ENCODE assay signal across 23 cellular contexts in the genomic region with DNA sequence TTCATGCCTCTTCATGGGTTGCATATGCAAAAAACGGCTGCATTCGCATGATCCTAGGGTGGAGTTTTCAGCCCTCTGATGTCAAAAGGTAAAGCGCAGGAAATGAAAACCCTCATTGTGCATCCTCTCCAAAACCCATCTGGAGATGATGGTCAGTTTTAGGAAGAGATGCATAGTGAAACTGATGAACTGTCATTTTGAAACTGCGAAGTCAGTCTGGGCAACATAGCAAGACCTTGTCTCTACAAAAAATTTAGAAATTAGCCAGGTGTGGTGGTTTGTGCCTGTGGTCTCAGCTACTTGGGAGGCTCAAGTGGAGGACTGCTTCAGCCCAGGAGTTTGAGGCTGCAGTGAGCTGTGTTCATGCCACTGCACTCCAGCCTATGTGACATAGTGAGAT. TPM values are rescaled to one million over a fixed set of nuclear protein-coding genes. Genes with fewer than 3 reads are reported as not detected.
A peak's percentile ranks its signal among the peaks of the same experiment; 100 is the strongest.
DNase-seq lines count a peak whose midpoint lies in the region; ATAC-seq, FAIRE-seq and TF ChIP-seq lines count a peak whose summit lies in the region.
"Had no signal": no experiment of that assay in that cellular context is flagged by ENCODE, and none has a peak within 500 bp of the region (broad histone marks: within the 10 kb centered on the region; RNA-seq: fewer than 3 reads in every experiment).

No MANE protein-coding gene starts in this region.

- peaks cover 11% of the 10 kb centered on the region for H3K4me1 Mint-ChIP-seq in activated T-cell treated with anti-CD3 and anti-CD28 coated beads, Interleukin-2, amount 50 U/mL, for 72 hours (ENCODE audit: low read depth)
- H3K4me1 Mint-ChIP-seq in activated T-cell treated with anti-CD3 and anti-CD28 coated beads, Interleukin-2, amount 50 U/mL, for 24 hours (ENCODE audit: low read depth): peaks cover 13% of the 10 kb centered on the region

- H3K4me2 ChIP-seq in GM12878 (ENCODE audit: control insufficient read depth, insufficient read depth): 0 out of 2 replicates have a peak overlapping the region, but pooled peaks have one; percentile 2
- H3K4me2 ChIP-seq: BLaER1 treated with 17β-estradiol and CSF1 and Interleukin-3, amounts not matched to agents 10 nM and 100 nM had no signal

- H4K20me1 ChIP-seq in GM12878 (ENCODE audit: control insufficient read depth, insufficient read depth): no peaks in the 10 kb centered on the region

- no peak overlapping the region for H3K4me3 Mint-ChIP-seq in activated T-cell treated with anti-CD3 and anti-CD28 coated beads, Interleukin-2, amount 50 U/mL, for 72 hours
- no peak overlapping the region for H3K4me3 Mint-ChIP-seq in activated T-cell treated with anti-CD3 and anti-CD28 coated beads, Interleukin-2, amount 50 U/mL, for 24 hours
- H3K4me3 Mint-ChIP-seq: activated naive CD4-positive, alpha-beta T cell treated with anti-CD3 and anti-CD28 coated beads, Interleukin-2, amount 10 ng/mL, durations not matched to agents 7 days and 5 days; HFFc6 had no signal

- H3K9me3 Mint-ChIP-seq in activated T-cell treated with anti-CD3 and anti-CD28 coated beads, Interleukin-2, amount 50 U/mL, for 72 hours: no peaks in the 10 kb centered on the region
- no peaks in the 10 kb centered on the region for H3K9me3 Mint-ChIP-seq in activated T-cell treated with anti-CD3 and anti-CD28 coated beads, Interleukin-2, amount 50 U/mL, for 24 hours
- H3K9me3 Mint-ChIP-seq: activated naive CD4-positive, alpha-beta T cell treated with anti-CD3 and anti-CD28 coated beads, Interleukin-2, amount 10 ng/mL, durations not matched to agents 7 days and 5 days; HFFc6 had no signal

- peaks cover 12% of the 10 kb centered on the region for H3K27me3 Mint-ChIP-seq in activated T-cell treated with anti-CD3 and anti-CD28 coated beads, Interleukin-2, amount 50 U/mL, for 72 hours (ENCODE audit: low read depth)
- no peaks in the 10 kb centered on the region for H3K27me3 Mint-ChIP-seq in activated T-cell treated with anti-CD3 and anti-CD28 coated beads, Interleukin-2, amount 50 U/mL, for 24 hours

- TF ChIP-seq EP300 in GM12878 (IDR thresholded peaks at IDR 0.05; ENCODE audit: borderline replicate concordance in 1 of 2, control insufficient read depth in 1 of 2, low read depth in 2 of 2, low read length in 2 of 2): no peak

- H2AFZ ChIP-seq in GM12878 (ENCODE audit: control insufficient read depth, low read depth, low read length): no peak overlapping the region
- H2AFZ ChIP-seq: parathyroid adenoma had no signal

- POLR2A ChIA-PET in GM12878 (lab: Charles Lee): interaction anchor here (0.7 kb wide), 1 partner anchor 490 kb away, joined by 4 read pairs; no protein-coding TSS in a partner anchor

- peak; percentile 41 for FAIRE-seq in GM12878 (lab: Jason Lieb, UNC)
- FAIRE-seq: A204.1, astrocyte, islet of Langerhans had no signal

- in situ Hi-C loops in GM12878 (cut with MboI): no loop called here

- H3K27ac Mint-ChIP-seq in activated T-cell treated with anti-CD3 and anti-CD28 coated beads, Interleukin-2, amount 50 U/mL, for 72 hours: peak overlapping the region; percentile 24
- no peak overlapping the region for H3K27ac Mint-ChIP-seq in activated T-cell treated with anti-CD3 and anti-CD28 coated beads, Interleukin-2, amount 50 U/mL, for 24 hours
- H3K27ac Mint-ChIP-seq: HFFc6 had no signal

- CTCF ChIA-PET in GM12878 (lab: Yijun Ruan, JAX): interaction anchor here (0.7 to 1.5 kb wide), 6 partner anchors 22 to 669 kb away, joined by 3 to 8 read pairs (median 3); a partner anchor contains a TSS

- DNase-seq in activated T-cell treated with anti-CD3 and anti-CD28 coated beads, Interleukin-2, amount 50 U/mL, for 72 hours: peak in 1 of 2 donors; percentile 5
- no peak for DNase-seq in activated T-cell treated with anti-CD3 and anti-CD28 coated beads, Interleukin-2, amount 50 U/mL, for 24 hours
- DNase-seq in GM12878 (ENCODE audit: low read depth, low spot score) (peak; percentile 64), NCI-H446 treated with DMSO at 0.1 percent for 48 hours (lab: John Stamatoyannopoulos, UW) (no peak)
- no peak for DNase-seq in stimulated activated CD4-positive, alpha-beta T cell treated with anti-CD3 and anti-CD28 coated beads, Interleukin-4, amount 100 ng/mL, for 1 hour
- DNase-seq: activated CD4-positive, CD25-positive, alpha-beta regulatory T cell treated with anti-CD3 and anti-CD28 coated beads, Interleukin-2, amount 50 U/mL, for 72 hours; activated naive CD4-positive, alpha-beta T cell treated with anti-CD3 and anti-CD28 coated beads, Interleukin-2, amount 10 ng/mL, durations not matched to agents 7 days and 5 days; DMS153; heart left ventricle; HFFc6; NCI-H2029 treated with DMSO at 0.1 percent for 48 hours; NCI-H526; uterus had no signal

- WGBS in GM12878 (ENCODE audit: insufficient coverage, insufficient replicate concordance, low lambda C conversion rate, missing lambda C conversion rate): 23% methylated on average over 4 of the region's 4 CpGs

- SMC1A ChIA-PET in GM12878 (lab: Charles Lee; ENCODE audit: uncharacterized antibody, unreplicated experiment): interaction anchor here (0.9 to 1.8 kb wide), 4 partner anchors 21 to 201 kb away, joined by 3 to 5 read pairs (median 4); a partner anchor contains a TSS

- no peak for TF ChIP-seq POLR2A in GM12878 (IDR thresholded peaks at IDR 0.05; ENCODE audit: low read depth, low read length)

- H3K36me3 Mint-ChIP-seq in activated T-cell treated with anti-CD3 and anti-CD28 coated beads, Interleukin-2, amount 50 U/mL, for 72 hours (ENCODE audit: insufficient read depth in 2 of 2): no peaks in the 10 kb centered on the region
- H3K36me3 Mint-ChIP-seq in activated T-cell treated with anti-CD3 and anti-CD28 coated beads, Interleukin-2, amount 50 U/mL, for 24 hours (ENCODE audit: low read depth): peaks cover 9% of the 10 kb centered on the region
- H3K36me3 Mint-ChIP-seq: activated naive CD4-positive, alpha-beta T cell treated with anti-CD3 and anti-CD28 coated beads, Interleukin-2, amount 10 ng/mL, durations not matched to agents 7 days and 5 days had no signal

- no peaks in the 10 kb centered on the region for H3K36me3 ChIP-seq in GM12878 (ENCODE audit: control insufficient read depth in 2 of 2, insufficient read depth in 2 of 2, low read length in 1 of 2)
- H3K36me3 ChIP-seq: heart left ventricle, uterus had no signal

- H3K4me1 ChIP-seq in GM12878 (ENCODE audit: control insufficient read depth, insufficient read depth, low read length): peaks cover 7% of the 10 kb centered on the region
- H3K4me1 ChIP-seq: parathyroid adenoma had no signal

- no peak for ATAC-seq in activated T-cell treated with anti-CD3 and anti-CD28 coated beads, Interleukin-2, amount 50 U/mL, for 72 hours (replicated peaks in 1 of 2)
- ATAC-seq in GM21390 (IDR thresholded peaks at IDR 0.05; ENCODE audit: unreplicated experiment): peak; percentile 27
- peak; percentile 39 for ATAC-seq in HG02981 (IDR thresholded peaks at IDR 0.05; ENCODE audit: unreplicated experiment)
- peak; percentile 28 for ATAC-seq in GM12878
- ATAC-seq in HG03025 (IDR thresholded peaks at IDR 0.05; ENCODE audit: low FRiP score, unreplicated experiment): no peak
- ATAC-seq: heart left ventricle had no signal

- intact Hi-C loops in GM12878 (cut with micrococcal nuclease; ENCODE audit: unreplicated experiment): no loop called here

- H3K9me3 ChIP-seq in GM12878 (replicated peaks; ENCODE audit: control insufficient read depth, insufficient read depth, low read length): no peaks in the 10 kb centered on the region
- H3K9me3 ChIP-seq: BLaER1 treated with 17β-estradiol and CSF1 and Interleukin-3, amounts not matched to agents 10 nM and 100 nM; heart left ventricle; SJSA1; uterus had no signal

- no peak overlapping the region for H3K9ac ChIP-seq in GM12878 (ENCODE audit: control insufficient read depth, insufficient read depth, low read length)
- H3K9ac ChIP-seq: BLaER1 treated with 17β-estradiol and CSF1 and Interleukin-3, amounts not matched to agents 10 nM and 100 nM; parathyroid adenoma had no signal

- TF ChIP-seq CTCF in GM12878 (IDR thresholded peaks at IDR 0.05 in 2 of 3, conservative IDR thresholded peaks at IDR 0.05 in 1 of 3; ENCODE audit: control insufficient read depth in 2 of 3, extremely low read depth in 1 of 3, insufficient read depth in 1 of 3, low read depth in 3 of 3, low read length in 3 of 3): no peak

- no peak overlapping the region for H3K4me3 ChIP-seq in GM12878
- H3K4me3 ChIP-seq: BLaER1 treated with 17β-estradiol and CSF1 and Interleukin-3, amounts not matched to agents 10 nM and 100 nM; heart left ventricle; lung; SJSA1; uterus had no signal

- H3K27me3 ChIP-seq in GM12878 (replicated peaks in 1 of 2; ENCODE audit: control insufficient read depth in 2 of 2, insufficient read depth in 2 of 2, low read length in 1 of 2): no peaks in the 10 kb centered on the region
- H3K27me3 ChIP-seq: BLaER1 treated with 17β-estradiol and CSF1 and Interleukin-3, amounts not matched to agents 10 nM and 100 nM; heart left ventricle; SJSA1; uterus had no signal

- no peak for TF ChIP-seq RAD21 in GM12878 (IDR thresholded peaks at IDR 0.05; ENCODE audit: insufficient read depth, low read depth, low read length)

- peaks cover 20% of the 10 kb centered on the region for H3K79me2 ChIP-seq in GM12878 (ENCODE audit: control insufficient read depth, insufficient read depth, low read length)

- no peak overlapping the region for H3K27ac ChIP-seq in GM12878 (ENCODE audit: control insufficient read depth, insufficient read depth)
- H3K27ac ChIP-seq: BLaER1 treated with 17β-estradiol and CSF1 and Interleukin-3, amounts not matched to agents 10 nM and 100 nM; heart left ventricle; parathyroid adenoma; SJSA1; uterus had no signal

- RAD21 ChIA-PET in GM12878 (lab: Charles Lee; ENCODE audit: unreplicated experiment): interaction anchor here (1.0 kb wide), 1 partner anchor 190 kb away, joined by 6 read pairs; no protein-coding TSS in a partner anchor

- no TSS peak for BruUV-seq in GM12878 (replicated peaks; lab: Mats Ljungman, UMichigan)

RNA-seq across cellular contexts. Expression of a gene that starts 2.5 kb away (rescaled TPM):
- total RNA-seq in activated T-cell treated with anti-CD3 and anti-CD28 coated beads, Interleukin-2, amount 50 U/mL, for 72 hours: 10 to 100 TPM; 30.9 to 34.4 TPM
- 98.7 and 112 TPM in 2 replicates for total RNA-seq in GM12878 (2013; cell fraction: nucleolus; rRNA removed)
- 22.3 and 31.7 TPM in 2 replicates for total RNA-seq in GM12878 (2014; rRNA removed)
- total RNA-seq in GM12878 (2014; rRNA removed; fragmentation: Illumina TruSeq; extraction: Trizol): 20.4 and 20.7 TPM in 2 replicates
- total RNA-seq in GM12878 (2021): 49.1 and 51.7 TPM in 2 replicates
- 16.7 TPM for polyA plus RNA-seq in GM12878 (2011; ENCODE audit: low read depth)
- 35.9 and 50.8 TPM in 2 replicates for polyA plus RNA-seq in GM12878 (2011; rRNA removed)
- 47.3 and 57.9 TPM in 2 replicates for polyA plus RNA-seq in GM12878 (2011; cell fraction: cytosol; rRNA removed)
- 174 and 209 TPM in 2 replicates for polyA plus RNA-seq in GM12878 (2011; cell fraction: nucleus; rRNA removed)
- polyA plus RNA-seq in GM12878 (2012): 13.6 and 19.5 TPM in 2 replicates
- polyA plus RNA-seq in GM12878 (2014; fragmentation: Illumina TruSeq; extraction: Trizol): 62.7 and 63.1 TPM in 2 replicates
- polyA plus RNA-seq in GM12878 (2014; fragmentation: Nextera tagmentation; extraction: Ambion mirVana): 10 to 100 TPM; 16.6 to 18.7 TPM
- 34.1 and 35.7 TPM in 2 replicates for polyA plus RNA-seq in GM12878 (2014; rRNA removed)
- 10 to 100 TPM; 27.5 to 38.0 TPM for polyA plus RNA-seq in GM12878 (2016; fragmentation: Nextera tagmentation; extraction: Ambion mirVana)
- polyA minus RNA-seq in GM12878 (2011; rRNA and poly(A)+ RNA removed): 80.0 and 87.2 TPM in 2 replicates
- polyA minus RNA-seq in GM12878 (2011; cell fraction: cytosol; rRNA and poly(A)+ RNA removed): 17.5 and 19.5 TPM in 2 replicates
- polyA minus RNA-seq in GM12878 (2011; cell fraction: nucleus; rRNA and poly(A)+ RNA removed): 64.6 and 98.3 TPM in 2 replicates

RNA-seq across cellular contexts. Expression of a gene that starts 36.2 kb away (rescaled TPM):
- total RNA-seq in activated T-cell treated with anti-CD3 and anti-CD28 coated beads, Interleukin-2, amount 50 U/mL, for 72 hours: 10 to 100 TPM; 15.3 to 22.1 TPM
- 77.2 and 81.3 TPM in 2 replicates for total RNA-seq in GM12878 (2013; cell fraction: nucleolus; rRNA removed)
- 12.3 and 18.4 TPM in 2 replicates for total RNA-seq in GM12878 (2014; rRNA removed)
- 6.8 and 7.5 TPM in 2 replicates for total RNA-seq in GM12878 (2014; rRNA removed; fragmentation: Illumina TruSeq; extraction: Trizol)
- 17.0 and 20.0 TPM in 2 replicates for total RNA-seq in GM12878 (2021)
- polyA plus RNA-seq in GM12878 (2011; ENCODE audit: low read depth): 4.1 TPM
- polyA plus RNA-seq in GM12878 (2011; rRNA removed): 15.6 and 22.8 TPM in 2 replicates
- 18.2 and 21.0 TPM in 2 replicates for polyA plus RNA-seq in GM12878 (2011; cell fraction: cytosol; rRNA removed)
- 205 and 258 TPM in 2 replicates for polyA plus RNA-seq in GM12878 (2011; cell fraction: nucleus; rRNA removed)
- polyA plus RNA-seq in GM12878 (2012): 7.1 and 12.8 TPM in 2 replicates
- polyA plus RNA-seq in GM12878 (2014; fragmentation: Illumina TruSeq; extraction: Trizol): 13.6 and 18.0 TPM in 2 replicates
- polyA plus RNA-seq in GM12878 (2014; fragmentation: Nextera tagmentation; extraction: Ambion mirVana): 1 to 10 TPM; 4.0 to 7.3 TPM
- 17.5 and 19.1 TPM in 2 replicates for polyA plus RNA-seq in GM12878 (2014; rRNA removed)
- polyA plus RNA-seq in GM12878 (2016; fragmentation: Nextera tagmentation; extraction: Ambion mirVana): 10 to 100 TPM; 15.2 to 18.1 TPM
- 11.2 and 22.6 TPM in 2 replicates for polyA minus RNA-seq in GM12878 (2011; rRNA and poly(A)+ RNA removed)
- 4.9 and 6.0 TPM in 2 replicates for polyA minus RNA-seq in GM12878 (2011; cell fraction: cytosol; rRNA and poly(A)+ RNA removed)
- polyA minus RNA-seq in GM12878 (2011; cell fraction: nucleus; rRNA and poly(A)+ RNA removed): 21.2 and 29.1 TPM in 2 replicates

RNA-seq across cellular contexts. Expression of a gene that starts 36.3 kb away (rescaled TPM):
- total RNA-seq in activated T-cell treated with anti-CD3 and anti-CD28 coated beads, Interleukin-2, amount 50 U/mL, for 72 hours: 10 to 100 TPM; 18.5 to 24.5 TPM
- 6.4 and 9.6 TPM in 2 replicates for total RNA-seq in GM12878 (2013; cell fraction: nucleolus; rRNA removed)
- total RNA-seq in GM12878 (2014; rRNA removed) (45.2 and 45.3 TPM in 2 replicates), GM12878 (2014; rRNA removed; fragmentation: Illumina TruSeq; extraction: Trizol) (29.3 and 30.0 TPM in 2 replicates), GM12878 (2021) (20.6 and 25.3 TPM in 2 replicates)
- 14.0 TPM for polyA plus RNA-seq in GM12878 (2011; ENCODE audit: low read depth)
- polyA plus RNA-seq in GM12878 (2011; rRNA removed) (38.2 and 70.4 TPM in 2 replicates), GM12878 (2014; fragmentation: Illumina TruSeq; extraction: Trizol) (27.9 and 35.7 TPM in 2 replicates), GM12878 (2014; fragmentation: Nextera tagmentation; extraction: Ambion mirVana) (1 to 10 TPM; 1.3 to 6.9 TPM), GM12878 (2014; rRNA removed) (35.3 and 38.0 TPM in 2 replicates), GM12878 (2016; fragmentation: Nextera tagmentation; extraction: Ambion mirVana) (10 to 100 TPM; 24.6 to 27.4 TPM)
- polyA plus RNA-seq in GM12878 (2011; cell fraction: cytosol; rRNA removed): 34.9 and 46.8 TPM in 2 replicates
- polyA plus RNA-seq in GM12878 (2011; cell fraction: nucleus; rRNA removed): 54.6 and 57.0 TPM in 2 replicates
- polyA plus RNA-seq in GM12878 (2012): 19.6 and 25.1 TPM in 2 replicates
- polyA minus RNA-seq in GM12878 (2011; rRNA and poly(A)+ RNA removed): 44.5 and 48.4 TPM in 2 replicates
- 14.3 and 17.4 TPM in 2 replicates for polyA minus RNA-seq in GM12878 (2011; cell fraction: cytosol; rRNA and poly(A)+ RNA removed)
- 6.5 and 12.7 TPM in 2 replicates for polyA minus RNA-seq in GM12878 (2011; cell fraction: nucleus; rRNA and poly(A)+ RNA removed)

RNA-seq across cellular contexts. Expression of a gene that starts 48.6 kb away (rescaled TPM):
- 10 to 100 TPM; 55.3 to 86.5 TPM for total RNA-seq in activated T-cell treated with anti-CD3 and anti-CD28 coated beads, Interleukin-2, amount 50 U/mL, for 72 hours
- 34.9 and 40.0 TPM in 2 replicates for total RNA-seq in GM12878 (2013; cell fraction: nucleolus; rRNA removed)
- total RNA-seq in GM12878 (2014; rRNA removed) (35.1 and 53.7 TPM in 2 replicates), GM12878 (2014; rRNA removed; fragmentation: Illumina TruSeq; extraction: Trizol) (33.2 and 40.4 TPM in 2 replicates), GM12878 (2021) (49.0 and 55.8 TPM in 2 replicates)
- 20.8 TPM for polyA plus RNA-seq in GM12878 (2011; ENCODE audit: low read depth)
- polyA plus RNA-seq in GM12878 (2011; rRNA removed) (42.2 and 61.3 TPM in 2 replicates), GM12878 (2014; fragmentation: Illumina TruSeq; extraction: Trizol) (28.9 and 46.1 TPM in 2 replicates), GM12878 (2014; fragmentation: Nextera tagmentation; extraction: Ambion mirVana) (10 to 100 TPM; 77.1 to 77.8 TPM), GM12878 (2014; rRNA removed) (69.2 and 76.5 TPM in 2 replicates), GM12878 (2016; fragmentation: Nextera tagmentation; extraction: Ambion mirVana) (100 to 1,000 TPM in 1 of 2 experiments, 10 to 100 TPM in 1; 92.5 to 114 TPM)
- 80.7 and 102 TPM in 2 replicates for polyA plus RNA-seq in GM12878 (2011; cell fraction: cytosol; rRNA removed)
- polyA plus RNA-seq in GM12878 (2011; cell fraction: nucleus; rRNA removed): 275 and 365 TPM in 2 replicates
- polyA plus RNA-seq in GM12878 (2012): 32.1 and 35.5 TPM in 2 replicates
- 32.8 and 51.2 TPM in 2 replicates for polyA minus RNA-seq in GM12878 (2011; rRNA and poly(A)+ RNA removed)
- 13.6 and 17.5 TPM in 2 replicates for polyA minus RNA-seq in GM12878 (2011; cell fraction: cytosol; rRNA and poly(A)+ RNA removed)
- 22.2 and 36.5 TPM in 2 replicates for polyA minus RNA-seq in GM12878 (2011; cell fraction: nucleus; rRNA and poly(A)+ RNA removed)

RNA-seq across cellular contexts. Expression of a gene that starts 48.7 kb away (rescaled TPM):
- 10 to 100 TPM; 41.3 to 46.6 TPM for total RNA-seq in activated T-cell treated with anti-CD3 and anti-CD28 coated beads, Interleukin-2, amount 50 U/mL, for 72 hours
- 57.7 and 64.0 TPM in 2 replicates for total RNA-seq in GM12878 (2013; cell fraction: nucleolus; rRNA removed)
- total RNA-seq in GM12878 (2014; rRNA removed) (16.6 and 21.7 TPM in 2 replicates), GM12878 (2014; rRNA removed; fragmentation: Illumina TruSeq; extraction: Trizol) (8.5 and 10.0 TPM in 2 replicates), GM12878 (2021) (33.8 and 40.9 TPM in 2 replicates)
- 6.3 TPM for polyA plus RNA-seq in GM12878 (2011; ENCODE audit: low read depth)
- polyA plus RNA-seq in GM12878 (2011; rRNA removed) (2.1 and 4.5 TPM in 2 replicates), GM12878 (2014; fragmentation: Illumina TruSeq; extraction: Trizol) (7.2 and 16.3 TPM in 2 replicates), GM12878 (2014; fragmentation: Nextera tagmentation; extraction: Ambion mirVana) (1 to 10 TPM; 1.3 to 2.4 TPM), GM12878 (2014; rRNA removed) (13.8 and 17.1 TPM in 2 replicates), GM12878 (2016; fragmentation: Nextera tagmentation; extraction: Ambion mirVana) (10 to 100 TPM; 19.9 to 21.1 TPM)
- 9.5 and 10.3 TPM in 2 replicates for polyA plus RNA-seq in GM12878 (2011; cell fraction: cytosol; rRNA removed)
- polyA plus RNA-seq in GM12878 (2011; cell fraction: nucleus; rRNA removed): 30.5 and 38.8 TPM in 2 replicates
- 7.9 and 13.6 TPM in 2 replicates for polyA plus RNA-seq in GM12878 (2012)
- 13.3 and 27.1 TPM in 2 replicates for polyA minus RNA-seq in GM12878 (2011; rRNA and poly(A)+ RNA removed)
- polyA minus RNA-seq in GM12878 (2011; cell fraction: cytosol; rRNA and poly(A)+ RNA removed): 7.2 and 12.3 TPM in 2 replicates
- 29.1 and 60.8 TPM in 2 replicates for polyA minus RNA-seq in GM12878 (2011; cell fraction: nucleus; rRNA and poly(A)+ RNA removed)

Comparison
In these comparisons a context has a peak if more than half of its experiments do, and no peak if none do; other contexts are left out.
1. ATAC-seq: peak in GM21390 (single experiment), HG02981 (single experiment) and GM12878 (single experiment); none in activated T-cell treated with anti-CD3 and anti-CD28 coated beads, Interleukin-2, amount 50 U/mL, for 72 hours (0 of 2) and HG03025 (single experiment).